29 cellular contexts compared by ENCODE assay signal in the genomic region with DNA sequence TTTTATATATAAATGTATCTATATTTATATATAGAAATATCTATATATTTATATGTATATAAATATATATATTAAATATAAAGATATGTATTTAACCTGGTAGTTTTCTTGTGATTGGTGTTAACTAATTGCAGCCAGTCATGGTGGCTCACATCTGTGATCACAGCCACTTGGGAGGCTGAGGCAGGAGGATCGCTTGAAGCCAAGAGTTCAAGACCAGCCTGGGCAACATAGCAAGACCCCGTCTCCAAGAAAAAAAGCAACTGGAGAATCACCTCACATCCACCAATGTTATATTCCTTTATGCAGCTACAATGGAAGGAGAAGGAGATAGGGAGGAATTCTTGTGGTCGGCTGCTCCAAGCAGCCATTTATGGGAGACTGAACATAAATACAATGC.
"Had no signal": no experiment of that assay in that cellular context is flagged by ENCODE, and none has a peak within 500 bp of the region (broad histone marks: within the 10 kb centered on the region; RNA-seq: fewer than 3 reads in every experiment).

No MANE protein-coding gene starts in this region.

- ATAC-seq: effector memory CD8-positive, alpha-beta T cell; esophagus mucosa; gastrocnemius medialis; heart right ventricle; left colon; left ventricle myocardium superior; lower lobe of right lung; mucosa of descending colon; naive thymus-derived CD8-positive, alpha-beta T cell had no signal

- H3K27me3 ChIP-seq: colonic mucosa, esophagus squamous epithelium, gastrocnemius medialis, heart right ventricle had no signal

- H3K36me3 ChIP-seq: colonic mucosa, esophagus squamous epithelium, gastrocnemius medialis, heart right ventricle, lower lobe of right lung had no signal

- H3K27ac ChIP-seq: colonic mucosa, epithelial cell of prostate, esophagus squamous epithelium, gastrocnemius medialis, heart right ventricle, lower lobe of right lung had no signal

- H3K36me3 Mint-ChIP-seq: immature natural killer cell; memory B cell; naive B cell; naive thymus-derived CD8-positive, alpha-beta T cell had no signal

- H3K9me3 ChIP-seq: colonic mucosa, esophagus squamous epithelium, gastrocnemius medialis, heart right ventricle, lower lobe of right lung, mucosa of descending colon had no signal

- H3K27me3 Mint-ChIP-seq: dendritic cell treated with granulocyte-macrophage colony-stimulating factor and Interleukin-4, amounts not matched to agents 40 ng/mL and 50 ng/mL, for 4 days; effector memory CD8-positive, alpha-beta T cell; memory B cell; naive B cell; naive thymus-derived CD8-positive, alpha-beta T cell had no signal

- H3K9me3 Mint-ChIP-seq: dendritic cell treated with granulocyte-macrophage colony-stimulating factor and Interleukin-4, amounts not matched to agents 40 ng/mL and 50 ng/mL, for 4 days; effector memory CD8-positive, alpha-beta T cell; immature natural killer cell; memory B cell; naive thymus-derived CD8-positive, alpha-beta T cell had no signal

- H3K4me1 Mint-ChIP-seq: endodermal cell; immature natural killer cell; memory B cell; naive B cell; naive thymus-derived CD8-positive, alpha-beta T cell had no signal

- H3K4me1 ChIP-seq: colonic mucosa, esophagus squamous epithelium, gastrocnemius medialis, lower lobe of right lung had no signal

- DNase-seq: colonic mucosa; cortex of kidney; effector CD8-positive, alpha-beta T cell; effector memory CD8-positive, alpha-beta T cell; endodermal cell; erythroblast; esophagus squamous epithelium; foreskin fibroblast; foreskin melanocyte; gastrocnemius medialis; glutamatergic neuron; head of caudate nucleus; heart right ventricle; hypothalamus; immature natural killer cell; islet precursor cell; kidney; kidney glomerular epithelial cell; left colon; left ventricle myocardium superior; lower lobe of right lung; mesendoderm; mucosa of descending colon; naive B cell; naive thymus-derived CD8-positive, alpha-beta T cell had no signal

- H3K4me3 Mint-ChIP-seq: dendritic cell treated with granulocyte-macrophage colony-stimulating factor and Interleukin-4, amounts not matched to agents 40 ng/mL and 50 ng/mL, for 4 days; effector memory CD8-positive, alpha-beta T cell; endodermal cell; immature natural killer cell; memory B cell; naive B cell; naive thymus-derived CD8-positive, alpha-beta T cell had no signal

- H3K4me3 ChIP-seq: colonic mucosa, esophagus squamous epithelium, gastrocnemius medialis, heart right ventricle, lower lobe of right lung, mucosa of descending colon had no signal

- H3K27ac Mint-ChIP-seq: dendritic cell treated with granulocyte-macrophage colony-stimulating factor and Interleukin-4, amounts not matched to agents 40 ng/mL and 50 ng/mL, for 4 days; effector memory CD8-positive, alpha-beta T cell; endodermal cell; immature natural killer cell; memory B cell; naive B cell; naive thymus-derived CD8-positive, alpha-beta T cell had no signal
